8 cellular contexts compared by ENCODE assay signal in the genomic region with DNA sequence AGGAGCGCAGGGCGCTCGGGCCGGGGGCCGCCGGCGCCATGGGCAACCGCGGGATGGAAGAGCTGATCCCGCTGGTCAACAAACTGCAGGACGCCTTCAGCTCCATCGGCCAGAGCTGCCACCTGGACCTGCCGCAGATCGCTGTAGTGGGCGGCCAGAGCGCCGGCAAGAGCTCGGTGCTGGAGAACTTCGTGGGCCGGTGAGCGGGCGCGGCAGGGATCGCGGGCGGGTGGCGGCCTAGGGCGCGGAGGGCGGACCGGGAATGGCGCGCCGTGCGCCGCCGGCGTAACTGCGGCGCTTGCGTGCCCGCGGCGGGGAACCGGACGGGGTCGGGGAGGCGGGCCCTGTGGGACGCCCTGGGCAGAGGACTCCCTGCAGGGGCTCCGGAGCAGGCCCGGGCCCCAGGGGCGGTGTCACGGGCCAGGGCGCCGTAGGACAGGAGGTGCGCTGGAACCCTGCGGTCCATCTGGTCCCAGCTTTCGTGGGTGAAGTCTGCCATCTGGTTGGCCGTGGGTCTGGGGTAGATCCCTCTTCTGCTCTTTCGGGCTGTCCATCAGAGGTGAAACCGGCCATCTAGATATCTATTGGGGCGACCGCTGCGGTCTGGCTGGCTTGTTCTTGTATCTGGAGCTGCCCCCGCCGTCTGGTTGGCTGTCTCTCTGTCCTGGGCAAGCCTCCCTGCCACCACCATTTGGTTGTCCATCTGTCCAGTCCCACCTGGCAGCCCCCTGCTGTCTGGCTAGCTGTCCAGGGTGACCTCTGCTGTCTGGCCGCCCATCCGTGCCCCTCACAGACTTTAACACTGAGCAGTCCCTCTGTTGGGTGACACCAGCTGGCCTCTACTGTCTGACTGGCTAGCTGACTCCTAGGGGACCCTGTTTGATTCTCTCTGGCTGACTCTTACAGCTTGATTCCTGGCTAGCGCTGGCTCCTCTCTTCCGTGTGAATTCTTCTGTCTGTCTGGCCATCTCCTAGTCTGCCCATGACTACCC. TPM values are rescaled to one million over a fixed set of nuclear protein-coding genes. Genes with fewer than 3 reads are reported as not detected.
DNase-seq lines count a peak whose midpoint lies in the region; ATAC-seq and TF ChIP-seq lines count a peak whose summit lies in the region.

No MANE protein-coding gene starts in this region.

- peak overlapping the region; percentile 98 for H3K9ac ChIP-seq in NT2/D1 (ENCODE audit: insufficient read length, low read depth)
- H3K9ac ChIP-seq in neuronal stem cell (ENCODE audit: low read depth, low read length, poor library complexity), result peak overlapping the region; percentile 99

- DNase-seq in GM10266 (ENCODE audit: extremely low spot score) (peak; percentile 62), NT2/D1 (ENCODE audit: low read depth, low spot score) (no peak), foreskin keratinocyte (no peak), neuronal stem cell (ENCODE audit: low spot score) (no peak), vagina (ENCODE audit: extremely low spot score in 2 of 2) (no peak), SIG-M5 treated with dmso at 0.1 percent for 504 hours (lab: John Stamatoyannopoulos, UW; ENCODE audit: unreplicated experiment) (no peak)
- DNase-seq in activated T-helper 9 cell treated with anti-CD3 and anti-CD28 coated beads, Interleukin-2, amount 50 U/mL, for 16 hours (ENCODE audit: low read depth), result peak; percentile 36

- CTCF ChIA-PET in HEK293 (lab: Yijun Ruan, JAX), result interaction anchor here (0.6 to 3.8 kb wide), 26 partner anchors 9 to 939 kb away, joined by 3 to 47 read pairs (median 5); a partner anchor contains a TSS

- peak overlapping the region; percentile 91 for H2AFZ ChIP-seq in neuronal stem cell (ENCODE audit: low read length)

- intact Hi-C loops in vagina (cut with DNase I), result loop anchor here (5.0 kb wide), 1 partner anchor 144 kb away; no protein-coding TSS in a partner anchor

- peak overlapping the region; percentile 47 for H4K91ac ChIP-seq in neuronal stem cell (ENCODE audit: low read depth, low read length, poor library complexity)

- H3K14ac ChIP-seq in neuronal stem cell (ENCODE audit: low read length), result no peak overlapping the region

- peak overlapping the region; percentile 96 for H3K18ac ChIP-seq in neuronal stem cell (ENCODE audit: low read length)

- TF ChIP-seq POLR2A in vagina (IDR thresholded peaks at IDR 0.05), result no peak

- peak overlapping the region; percentile 97 for H3K4me3 ChIP-seq in HEK293 (ENCODE audit: low read depth, low read length)
- peak overlapping the region; percentile 99 for H3K4me3 ChIP-seq in NT2/D1 (ENCODE audit: insufficient read length, low read depth)
- peak overlapping the region; percentile 98 to 100 for H3K4me3 ChIP-seq in neuronal stem cell (ENCODE audit: low read length in 2 of 2)
- peak overlapping the region; percentile 76 to 93 for H3K4me3 ChIP-seq in vagina

- H2BK12ac ChIP-seq in neuronal stem cell (ENCODE audit: low read length), result peak overlapping the region; percentile 32

- H2BK5ac ChIP-seq in neuronal stem cell (ENCODE audit: low read length), result peak overlapping the region; percentile 97

- TF ChIP-seq CTCF in GM10266 (IDR thresholded peaks at IDR 0.05; ENCODE audit: control insufficient read depth, insufficient read depth, low read depth, missing control alignments) (no peak), HEK293 (tag by site-specific recombination; IDR thresholded peaks at IDR 0.05) (no peak), foreskin keratinocyte (conservative IDR thresholded peaks at IDR 0.05) (no peak), vagina (IDR thresholded peaks at IDR 0.05) (no peak)

- H4K8ac ChIP-seq in neuronal stem cell (ENCODE audit: low read depth, low read length), result peak overlapping the region; percentile 31

- H2AK5ac ChIP-seq in neuronal stem cell (ENCODE audit: low read depth, low read length), result peak overlapping the region; percentile 74

- peak overlapping the region; percentile 63 for H3K4me2 ChIP-seq in neuronal stem cell (ENCODE audit: insufficient read depth, low read length, poor library complexity, severe bottlenecking)

- no peaks in the 10 kb centered on the region for H3K4me1 ChIP-seq in HEK293 (ENCODE audit: control insufficient read depth, insufficient read depth, low read length)
- H3K4me1 ChIP-seq in NT2/D1 (ENCODE audit: insufficient read depth, insufficient read length), result peaks cover 2% of the 10 kb centered on the region
- H3K4me1 ChIP-seq in foreskin keratinocyte, result no peaks in the 10 kb centered on the region
- peaks cover 7 to 14% of the 10 kb centered on the region in 2 donors for H3K4me1 ChIP-seq in neuronal stem cell (ENCODE audit: control insufficient read depth in 2 of 2, insufficient read depth in 1 of 2, low read depth in 1 of 2, low read length in 2 of 2)
- H3K4me1 ChIP-seq in vagina, result peaks cover 43% of the 10 kb centered on the region

- POLR2A ChIA-PET in HEK293 (lab: Yijun Ruan, JAX), result interaction anchor here (0.7 to 3.6 kb wide), 10 partner anchors 12 to 146 kb away, joined by 3 to 39 read pairs (median 4); a partner anchor contains a TSS

- peak overlapping the region; percentile 97 for H3K23ac ChIP-seq in neuronal stem cell (ENCODE audit: low read depth, low read length, poor library complexity)

- no CpG with 5 or more reads among the region's 70 CpGs for WGBS in neuronal stem cell (ENCODE audit: extremely low coverage in 2 of 2, insufficient read length in 2 of 2, insufficient replicate concordance in 1 of 2), 2 donors

- peak overlapping the region; percentile 76 for H2BK15ac ChIP-seq in neuronal stem cell (ENCODE audit: low read length)

- H3K79me1 ChIP-seq in neuronal stem cell (ENCODE audit: low read depth, low read length), result peaks cover 21% of the 10 kb centered on the region

- H3K36me3 ChIP-seq in HEK293 (ENCODE audit: control insufficient read depth in 2 of 2, insufficient read depth in 1 of 2, low read length in 2 of 2), result peaks cover 0 to 25% of the 10 kb centered on the region in 2 experiments; a peak in 2 of 3 replicates
- H3K36me3 ChIP-seq in NT2/D1 (ENCODE audit: insufficient read depth, insufficient read length, low read length), result peaks cover 38% of the 10 kb centered on the region
- peaks cover 0 to 26% of the 10 kb centered on the region in 2 donors for H3K36me3 ChIP-seq in neuronal stem cell (replicated peaks in 1 of 2; ENCODE audit: control insufficient read depth in 2 of 2, insufficient read depth in 2 of 2, low read length in 2 of 2)
- no peaks in the 10 kb centered on the region for H3K36me3 ChIP-seq in vagina

- H3K27me3 ChIP-seq in NT2/D1 (ENCODE audit: insufficient read depth, insufficient read length), result no peaks in the 10 kb centered on the region
- H3K27me3 ChIP-seq in foreskin keratinocyte, result no peaks in the 10 kb centered on the region
- H3K27me3 ChIP-seq in neuronal stem cell (ENCODE audit: control insufficient read depth in 3 of 3, insufficient read depth in 3 of 3, low read depth in 1 of 3, low read length in 3 of 3), result no peaks in the 10 kb centered on the region
- no peaks in the 10 kb centered on the region for H3K27me3 ChIP-seq in vagina

- no peaks in the 10 kb centered on the region for H3K9me3 ChIP-seq in HEK293 (ENCODE audit: control insufficient read depth, insufficient read depth, low read depth, low read length)
- no peaks in the 10 kb centered on the region for H3K9me3 ChIP-seq in NT2/D1 (ENCODE audit: insufficient read depth, low read length)
- H3K9me3 ChIP-seq in neuronal stem cell (replicated peaks in 1 of 2; ENCODE audit: control insufficient read depth in 2 of 2, insufficient read depth in 1 of 2, low read depth in 1 of 2, low read length in 2 of 2), result no peaks in the 10 kb centered on the region
- no peaks in the 10 kb centered on the region for H3K9me3 ChIP-seq in vagina

- H3K27ac ChIP-seq in HEK293 (ENCODE audit: extremely low read depth, low read depth, low read length), result peak overlapping the region; percentile 78
- peak overlapping the region; percentile 31 for H3K27ac ChIP-seq in foreskin keratinocyte
- H3K27ac ChIP-seq in neuronal stem cell (replicated peaks; ENCODE audit: low read length), result peak overlapping the region; percentile 75
- H3K27ac ChIP-seq in vagina, result peak overlapping the region; percentile 87

- H3K4ac ChIP-seq in neuronal stem cell (ENCODE audit: low read length), result peak overlapping the region; percentile 41

- peak overlapping the region; percentile 38 for H2BK120ac ChIP-seq in neuronal stem cell (ENCODE audit: low read depth, low read length)

- peak; percentile 3 for ATAC-seq in foreskin keratinocyte

TF ChIP-seq in HEK293, 187 proteins besides CTCF, POLR2A, EP300 and RAD21 (continues in another document):
- TF ChIP-seq ZNF140 (tag by site-specific recombination; IDR thresholded peaks at IDR 0.05) (no peak), ZNF837 (tag by site-specific recombination; IDR thresholded peaks at IDR 0.05) (no peak), ZNF239 (tag by site-specific recombination; IDR thresholded peaks at IDR 0.05) (no peak), ZNF174 (tag by site-specific recombination; IDR thresholded peaks at IDR 0.05) (no peak), HOXA7 (CRISPR knock-in tag; IDR thresholded peaks at IDR 0.05; ENCODE audit: borderline replicate concordance) (no peak)
- TF ChIP-seq, protein P1, sequence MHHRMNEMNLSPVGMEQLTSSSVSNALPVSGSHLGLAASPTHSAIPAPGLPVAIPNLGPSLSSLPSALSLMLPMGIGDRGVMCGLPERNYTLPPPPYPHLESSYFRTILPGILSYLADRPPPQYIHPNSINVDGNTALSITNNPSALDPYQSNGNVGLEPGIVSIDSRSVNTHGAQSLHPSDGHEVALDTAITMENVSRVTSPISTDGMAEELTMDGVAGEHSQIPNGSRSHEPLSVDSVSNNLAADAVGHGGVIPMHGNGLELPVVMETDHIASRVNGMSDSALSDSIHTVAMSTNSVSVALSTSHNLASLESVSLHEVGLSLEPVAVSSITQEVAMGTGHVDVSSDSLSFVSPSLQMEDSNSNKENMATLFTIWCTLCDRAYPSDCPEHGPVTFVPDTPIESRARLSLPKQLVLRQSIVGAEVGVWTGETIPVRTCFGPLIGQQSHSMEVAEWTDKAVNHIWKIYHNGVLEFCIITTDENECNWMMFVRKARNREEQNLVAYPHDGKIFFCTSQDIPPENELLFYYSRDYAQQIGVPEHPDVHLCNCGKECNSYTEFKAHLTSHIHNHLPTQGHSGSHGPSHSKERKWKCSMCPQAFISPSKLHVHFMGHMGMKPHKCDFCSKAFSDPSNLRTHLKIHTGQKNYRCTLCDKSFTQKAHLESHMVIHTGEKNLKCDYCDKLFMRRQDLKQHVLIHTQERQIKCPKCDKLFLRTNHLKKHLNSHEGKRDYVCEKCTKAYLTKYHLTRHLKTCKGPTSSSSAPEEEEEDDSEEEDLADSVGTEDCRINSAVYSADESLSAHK (tag by site-specific recombination; IDR thresholded peaks at IDR 0.05), result no peak

RNA-seq across cellular contexts. Expression of a gene that starts 0.6 kb away (rescaled TPM):
- total RNA-seq in foreskin keratinocyte (96.1 and 96.7 TPM in 2 replicates), vagina (128 TPM)
- 66.5 and 68.6 TPM in 2 replicates for polyA plus RNA-seq in foreskin keratinocyte
- 49.9 TPM for polyA plus RNA-seq in neuronal stem cell (2013, experiment 1 of 2)
- polyA plus RNA-seq in neuronal stem cell (2013, experiment 2 of 2), result 49.9 TPM

RNA-seq across cellular contexts. Expression of a gene that starts 17.3 kb away (rescaled TPM):
- 30.4 and 35.8 TPM in 2 replicates for total RNA-seq in foreskin keratinocyte
- 46.4 and 49.4 TPM in 2 replicates for polyA plus RNA-seq in foreskin keratinocyte
- 17.9 TPM for polyA plus RNA-seq in neuronal stem cell (2013, experiment 1 of 2)
- polyA plus RNA-seq in neuronal stem cell (2013, experiment 2 of 2), result 16.9 TPM
- 36.3 TPM for total RNA-seq in vagina

Comparison
In these comparisons a context has a peak if more than half of its experiments do, and no peak if none do; other contexts are left out.
1. DNase-seq: peak in GM10266 (single experiment) and activated T-helper 9 cell treated with anti-CD3 and anti-CD28 coated beads, Interleukin-2, amount 50 U/mL, for 16 hours (single experiment); none in NT2/D1 (single experiment), foreskin keratinocyte (0 of 2), neuronal stem cell (single experiment), vagina (0 of 2) and SIG-M5 treated with dmso at 0.1 percent for 504 hours (single experiment).
2. H3K27ac ChIP-seq: peak in every context shown above with its lines; median percentile 87 in vagina; 78 in HEK293; 75 in neuronal stem cell; 31 in foreskin keratinocyte.
3. Peak in every context shown above with its lines, with median percentiles within 50 percentile points of each other: H3K4me3 ChIP-seq.